Comparison of ENCODE assay signal across 5 cellular contexts in genomic region chr17:224576-224975, GRCh38. TPM values are rescaled to one million over a fixed set of nuclear protein-coding genes. Genes with fewer than 3 reads are reported as not detected.
"Had no signal": no experiment of that assay in that cellular context is flagged by ENCODE, and none has a peak within 500 bp of the region (broad histone marks: within the 10 kb centered on the region; RNA-seq: fewer than 3 reads in every experiment).

No MANE protein-coding gene starts in this region.

RNA-seq across cellular contexts. Expression of gene DOC2B, which starts 43.1 kb away (rescaled TPM):
- total RNA-seq: OCI-LY7, PC-9, RPMI7951, SJCRH30, SJSA1 had no signal
